16 cellular contexts compared by ENCODE assay signal in genomic region chr3:48597408-48597800, GRCh38. TPM values are rescaled to one million over a fixed set of nuclear protein-coding genes. Genes with fewer than 3 reads are reported as not detected.
DNase-seq lines count a peak whose midpoint lies in the region; ATAC-seq and TF ChIP-seq lines count a peak whose summit lies in the region.
"Had no signal": no experiment of that assay in that cellular context is flagged by ENCODE, and none has a peak within 500 bp of the region (broad histone marks: within the 10 kb centered on the region; RNA-seq: fewer than 3 reads in every experiment).

No MANE protein-coding gene starts in this region.

- H3K36me3 ChIP-seq in mesodermal cell (ENCODE audit: control insufficient read depth, insufficient read depth, low read length) (peaks cover 53% of the 10 kb centered on the region), suprapubic skin (peaks cover 32% of the 10 kb centered on the region), upper lobe of right lung (peaks cover 44% of the 10 kb centered on the region), H7 (replicated peaks; ENCODE audit: control insufficient read depth, insufficient read depth, low read length) (peaks cover 32% of the 10 kb centered on the region)

- TF ChIP-seq EP300 in suprapubic skin (IDR thresholded peaks at IDR 0.05), result no peak

- H3K4me1 ChIP-seq in mesodermal cell (ENCODE audit: control insufficient read depth, insufficient read depth, low read length, poor library complexity, severe bottlenecking) (peaks cover 55% of the 10 kb centered on the region), suprapubic skin (peaks cover 90% of the 10 kb centered on the region), upper lobe of right lung (peaks cover 3% of the 10 kb centered on the region)

- peaks cover 2% of the 10 kb centered on the region for H3K27me3 Mint-ChIP-seq in HFFc6 (ENCODE audit: insufficient read depth)
- H3K27me3 Mint-ChIP-seq in chondrocyte (ENCODE audit: low read depth), result no peaks in the 10 kb centered on the region

- H3K4me3 Mint-ChIP-seq in HFFc6 (0 out of 2 replicates have a peak overlapping the region, but pooled peaks have one; percentile 34), chondrocyte (ENCODE audit: unreplicated experiment) (no peak overlapping the region)
- H3K4me3 Mint-ChIP-seq: T-helper 1 cell treated with Interleukin-12 subunit alpha and Interleukin-12 subunit beta and Interleukin-4 antibody, amounts not matched to agents 30 μg/mL and 1 μg/mL, for 36 hours had no signal

- 95 to 98% methylated on average over 6 of the region's 6 CpGs for WGBS in mesodermal cell (ENCODE audit: insufficient coverage in 2 of 2), 2 experiments
- WGBS in suprapubic skin, result 80% methylated on average over 6 of the region's 6 CpGs

- H3K36me3 Mint-ChIP-seq in HFFc6 (ENCODE audit: low read depth) (peaks cover 34% of the 10 kb centered on the region), chondrocyte (ENCODE audit: low read depth) (peaks cover 26% of the 10 kb centered on the region)

- DNase-seq in HFFc6 (no peak), chondrocyte (ENCODE audit: low spot score) (no peak), suprapubic skin (ENCODE audit: low spot score in 2 of 2) (no peak), upper lobe of right lung (no peak), NCI-H2081 (lab: John Stamatoyannopoulos, UW) (no peak), H7 (no peak), OCI-M2 (lab: John Stamatoyannopoulos, UW; ENCODE audit: unreplicated experiment) (no peak)
- DNase-seq: activated CD8-positive, alpha-beta memory T cell treated with anti-CD3 and anti-CD28 coated beads, Interleukin-2, amount 50 U/mL, for 4 hours; brain microvascular endothelial cell; DMS53; kidney glomerular epithelial cell; NCI-H1694; thyroid gland had no signal

- TF ChIP-seq POLR2A in suprapubic skin (IDR thresholded peaks at IDR 0.05), result no peak

- H3K27me3 ChIP-seq in suprapubic skin (no peaks in the 10 kb centered on the region), upper lobe of right lung (peaks cover 11% of the 10 kb centered on the region), H7 (ENCODE audit: control insufficient read depth, insufficient read depth, low read length) (peaks cover 7% of the 10 kb centered on the region)
- H3K27me3 ChIP-seq: brain microvascular endothelial cell, thyroid gland had no signal

- no peaks in the 10 kb centered on the region for H3K9me3 ChIP-seq in mesodermal cell (ENCODE audit: control insufficient read depth, low read length)
- no peaks in the 10 kb centered on the region for H3K9me3 ChIP-seq in suprapubic skin
- no peaks in the 10 kb centered on the region for H3K9me3 ChIP-seq in upper lobe of right lung
- H3K9me3 ChIP-seq: thyroid gland had no signal

- TF ChIP-seq CTCF in HFFc6 (IDR thresholded peaks at IDR 0.05) (no peak), chondrocyte (IDR thresholded peaks at IDR 0.05) (no peak), suprapubic skin (IDR thresholded peaks at IDR 0.05) (no peak), upper lobe of right lung (IDR thresholded peaks at IDR 0.05) (no peak)

- no peak overlapping the region for H3K4me3 ChIP-seq in mesodermal cell (ENCODE audit: extremely low read depth, insufficient read depth, low read length, poor library complexity, severe bottlenecking)
- H3K4me3 ChIP-seq in suprapubic skin, result no peak overlapping the region
- H3K4me3 ChIP-seq in upper lobe of right lung, result no peak overlapping the region
- no peak overlapping the region for H3K4me3 ChIP-seq in H7 (ENCODE audit: insufficient read depth, low read depth, low read length)
- H3K4me3 ChIP-seq: thyroid gland had no signal

- H3K27ac ChIP-seq in mesodermal cell (ENCODE audit: low read depth, low read length, severe bottlenecking) (peak overlapping the region; percentile 98), suprapubic skin (peak overlapping the region; percentile 90), upper lobe of right lung (no peak overlapping the region)
- H3K27ac ChIP-seq: parathyroid adenoma, thyroid gland had no signal

- H3K4me1 Mint-ChIP-seq in HFFc6 (ENCODE audit: low read depth) (peaks cover 80% of the 10 kb centered on the region), chondrocyte (ENCODE audit: low read depth) (peaks cover 63% of the 10 kb centered on the region)

- intact Hi-C loops in upper lobe of right lung (cut with DNase I), result no loop called here

- ATAC-seq in upper lobe of right lung, result no peak

- H3K9me3 Mint-ChIP-seq in HFFc6 (no peaks in the 10 kb centered on the region), chondrocyte (ENCODE audit: low read depth) (no peaks in the 10 kb centered on the region)
- H3K9me3 Mint-ChIP-seq: T-helper 1 cell treated with Interleukin-12 subunit alpha and Interleukin-12 subunit beta and Interleukin-4 antibody, amounts not matched to agents 30 μg/mL and 1 μg/mL, for 36 hours had no signal

- peak overlapping the region; percentile 93 for H3K27ac Mint-ChIP-seq in HFFc6
- H3K27ac Mint-ChIP-seq in chondrocyte (ENCODE audit: unreplicated experiment), result peak overlapping the region; percentile 97
- H3K27ac Mint-ChIP-seq: T-helper 1 cell treated with Interleukin-12 subunit alpha and Interleukin-12 subunit beta and Interleukin-4 antibody, amounts not matched to agents 30 μg/mL and 1 μg/mL, for 36 hours had no signal

RNA-seq across cellular contexts. Expression of gene COL7A1, which starts 2.3 kb away (rescaled TPM):
- total RNA-seq in HFFc6 (2021; fragmentation: NEBNext Ultra II Directional; extraction: Animal tissue kit (Norgen Biotek cat#: 25700)), result 100 to 1,000 TPM in 1 of 6 experiments, 10 to 100 TPM in 5; 74.9 to 113 (median 80.8) TPM
- total RNA-seq in chondrocyte (15.9 to 36.6 TPM (median 36.5 TPM) in 3 replicates), suprapubic skin (100 to 1,000 TPM; 287 to 596 (median 348) TPM), upper lobe of right lung (3.7 TPM)
- polyA plus RNA-seq in mesodermal cell (2013, experiment 1 of 2), result 34.2 TPM
- 22.5 TPM for polyA plus RNA-seq in mesodermal cell (2013, experiment 2 of 2)
- total RNA-seq in H7 (2014; rRNA removed; shearing (Covaris generic)), result 19.4 and 29.4 TPM in 2 replicates

RNA-seq across cellular contexts. Expression of gene UQCRC1, which starts 12.0 kb away (rescaled TPM):
- 100 to 1,000 TPM; 254 to 322 (median 276) TPM for total RNA-seq in HFFc6 (2021; fragmentation: NEBNext Ultra II Directional; extraction: Animal tissue kit (Norgen Biotek cat#: 25700))
- total RNA-seq in chondrocyte (223 to 258 TPM (median 233 TPM) in 3 replicates), suprapubic skin (100 to 1,000 TPM; 294 to 337 (median 319) TPM), upper lobe of right lung (126 TPM)
- 265 TPM for polyA plus RNA-seq in mesodermal cell (2013, experiment 1 of 2)
- 222 TPM for polyA plus RNA-seq in mesodermal cell (2013, experiment 2 of 2)
- total RNA-seq in H7 (2014; rRNA removed; shearing (Covaris generic)), result 492 and 610 TPM in 2 replicates

RNA-seq across cellular contexts. Expression of gene TMEM89, which starts 24.2 kb away (rescaled TPM):
- under 1 TPM in 1 of 6 experiments, not detected in 5; 0.25 TPM for total RNA-seq in HFFc6 (2021; fragmentation: NEBNext Ultra II Directional; extraction: Animal tissue kit (Norgen Biotek cat#: 25700))
- total RNA-seq in chondrocyte, result 0.70 TPM in 1 of 3 replicates, not detected in the others
- polyA plus RNA-seq in mesodermal cell (2013, experiment 1 of 2), result not detected
- polyA plus RNA-seq in mesodermal cell (2013, experiment 2 of 2), result not detected
- not detected for total RNA-seq in suprapubic skin
- total RNA-seq in upper lobe of right lung, result not detected
- 0.78 TPM in 1 of 2 replicates, not detected in the other for total RNA-seq in H7 (2014; rRNA removed; shearing (Covaris generic))
- total RNA-seq: thyroid gland had no signal

RNA-seq across cellular contexts. Expression of gene UCN2, which starts 33.8 kb away (rescaled TPM):
- total RNA-seq in HFFc6 (2021; fragmentation: NEBNext Ultra II Directional; extraction: Animal tissue kit (Norgen Biotek cat#: 25700)), result 1 to 10 TPM; 4.3 to 6.4 (median 5.0) TPM
- total RNA-seq in chondrocyte (1.6 to 3.4 TPM (median 3.3 TPM) in 3 replicates), suprapubic skin (10 to 100 TPM; 10.1 to 23.7 (median 18.0) TPM), upper lobe of right lung (not detected)
- 2.3 TPM for polyA plus RNA-seq in mesodermal cell (2013, experiment 1 of 2)
- 0.81 TPM for polyA plus RNA-seq in mesodermal cell (2013, experiment 2 of 2)
- 0.15 and 0.69 TPM in 2 replicates for total RNA-seq in H7 (2014; rRNA removed; shearing (Covaris generic))
- total RNA-seq: thyroid gland had no signal

RNA-seq across cellular contexts. Expression of gene SLC26A6, which starts 37.9 kb away (rescaled TPM):
- 10 to 100 TPM; 15.1 to 19.6 (median 17.5) TPM for total RNA-seq in HFFc6 (2021; fragmentation: NEBNext Ultra II Directional; extraction: Animal tissue kit (Norgen Biotek cat#: 25700))
- total RNA-seq in chondrocyte, result 66.8 to 70.5 TPM (median 69.3 TPM) in 3 replicates
- 77.2 TPM for polyA plus RNA-seq in mesodermal cell (2013, experiment 1 of 2)
- 63.0 TPM for polyA plus RNA-seq in mesodermal cell (2013, experiment 2 of 2)
- 10 to 100 TPM; 14.0 to 29.4 (median 24.1) TPM for total RNA-seq in suprapubic skin
- 19.9 TPM for total RNA-seq in upper lobe of right lung
- total RNA-seq in H7 (2014; rRNA removed; shearing (Covaris generic)), result 70.5 and 76.0 TPM in 2 replicates
